8 cellular contexts compared by ENCODE assay signal in the genomic region with DNA sequence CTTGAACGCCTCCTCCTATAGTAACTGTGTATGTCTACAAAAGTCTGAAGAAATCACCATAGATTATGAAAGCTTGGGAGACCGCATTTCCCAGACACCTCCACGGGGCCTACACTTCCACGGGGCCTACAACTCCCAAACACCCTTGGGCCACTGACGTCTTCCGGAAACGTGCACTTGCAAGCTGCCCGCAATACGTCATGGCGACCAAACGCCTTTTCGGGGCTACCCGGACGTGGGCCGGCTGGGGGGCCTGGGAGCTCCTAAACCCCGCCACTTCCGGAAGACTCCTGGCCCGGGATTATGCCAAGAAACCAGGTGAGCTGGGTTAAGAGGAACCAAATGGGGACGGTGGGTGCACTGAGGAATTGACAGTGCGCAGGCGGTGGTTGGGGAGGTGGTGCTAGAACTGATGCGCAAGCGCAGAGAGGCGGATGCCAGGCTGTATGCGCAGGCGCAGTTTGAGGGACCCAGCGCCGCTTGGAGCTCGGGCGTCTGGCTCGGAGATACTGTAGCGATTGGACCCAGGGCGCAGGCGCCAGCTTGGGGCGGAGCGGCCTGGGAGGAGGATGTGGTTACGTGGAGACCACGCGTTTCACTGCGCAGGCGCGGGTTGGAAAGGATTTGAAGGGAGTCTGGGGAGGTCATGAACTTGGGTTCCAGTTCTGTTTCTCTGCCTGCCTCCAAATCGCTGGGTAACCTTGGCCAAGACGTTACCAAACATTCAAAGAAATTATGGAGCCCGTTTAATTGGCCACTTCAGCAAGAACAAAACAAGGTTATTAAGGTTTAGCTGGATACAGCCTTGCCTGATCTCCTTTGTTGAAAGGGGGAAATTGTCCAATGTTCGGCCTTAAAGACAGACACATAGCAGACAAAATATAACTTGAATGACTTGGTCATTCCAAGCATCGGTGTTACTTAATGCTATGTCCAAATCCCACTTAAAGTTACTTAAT. TPM values are rescaled to one million over a fixed set of nuclear protein-coding genes. Genes with fewer than 3 reads are reported as not detected.
DNase-seq lines count a peak whose midpoint lies in the region; ATAC-seq and TF ChIP-seq lines count a peak whose summit lies in the region.

Gene MRPL54 (plus strand): TSS at position 182 of the 959 bp plus-strand sequence. CDS start 19 bp downstream, at position 201.

- peak within 1 kb of the TSS; percentile 99 for H3K27ac ChIP-seq in PC-3 (ENCODE audit: low read length)
- H3K27ac ChIP-seq in epithelial cell of prostate = peak within 1 kb of the TSS; percentile 96

- no peaks in the 10 kb centered on the region for H4K20me1 ChIP-seq in PC-3 (ENCODE audit: low read length)

- CTCF ChIA-PET in PC-3 (lab: Charles Lee) = interaction anchor here (0.7 to 1.2 kb wide), 3 partner anchors 59 to 206 kb away, joined by 3 read pairs; no protein-coding TSS in a partner anchor

- peak; percentile 64 for ATAC-seq in GM21576 (IDR thresholded peaks at IDR 0.05; ENCODE audit: unreplicated experiment)
- ATAC-seq in PC-3 = peak; percentile 92

- no peak for TF ChIP-seq CTCF in PC-3 (conservative IDR thresholded peaks at IDR 0.05; ENCODE audit: low read depth, low read length)

- no peak for TF ChIP-seq EP300 in Ishikawa (IDR thresholded peaks at IDR 0.05; ENCODE audit: borderline replicate concordance)

- H3F3A ChIP-seq in PC-3 (ENCODE audit: low read length, unreplicated experiment) = no peaks in the 10 kb centered on the region

- no peaks in the 10 kb centered on the region for H3K9me2 ChIP-seq in PC-3 (replicated peaks; ENCODE audit: low read length)

- H3K27me3 ChIP-seq in PC-3 (ENCODE audit: low read length) = no peaks in the 10 kb centered on the region

- peak within 1 kb of the TSS; percentile 95 for H2AFZ ChIP-seq in PC-3 (ENCODE audit: low read length)

- DNase-seq in DMS114 treated with DMSO at 0.1 percent for 48 hours (lab: John Stamatoyannopoulos, UW; ENCODE audit: unreplicated experiment) (peak; percentile 90), PC-3 (peak; percentile 97), activated T-cell treated with anti-CD3 and anti-CD28 coated beads for 48 hours (ENCODE audit: low read depth) (peak; percentile 99), epithelial cell of prostate (ENCODE audit: low read depth, low spot score) (peak; percentile 95), mucosa of gallbladder (ENCODE audit: low spot score) (peak; percentile 100)
- peak; percentile 99 for DNase-seq in stimulated activated CD8-positive, alpha-beta memory T cell treated with anti-CD3 and anti-CD28 coated beads, Interleukin-4, amount 100 ng/mL, for 4 hours (ENCODE audit: low read depth in 2 of 2, low spot score in 1 of 2)

- BruUV-seq in PC-3 (replicated peaks; lab: Mats Ljungman, UMichigan) = TSS peak; percentile 98

- peak within 1 kb of the TSS; percentile 94 for H3K4me2 ChIP-seq in PC-3 (ENCODE audit: low read length)

- H3K4me1 ChIP-seq in PC-3 (ENCODE audit: insufficient read depth, low read length) = peaks cover 5% of the 10 kb centered on the region; the same call in 1 of the 2 replicates

- peaks cover 28% of the 10 kb centered on the region for H3K79me2 ChIP-seq in PC-3 (ENCODE audit: low read length)

- intact Hi-C loops in PC-3 (cut with micrococcal nuclease) = loop anchor here (5.0 kb wide), 1 partner anchor 225 kb away; the partner anchor contains the start of gene EEF2

- no peaks in the 10 kb centered on the region for H3K9me3 ChIP-seq in PC-3 (ENCODE audit: low read length)

- TF ChIP-seq RAD21 in Ishikawa (IDR thresholded peaks at IDR 0.05; ENCODE audit: low read depth) = no peak

- H3K4me3 ChIP-seq in PC-3 (ENCODE audit: low read length) = peak within 1 kb of the TSS; percentile 90

- no peaks in the 10 kb centered on the region for H3K36me3 ChIP-seq in PC-3 (ENCODE audit: low read depth, low read length)

- POLR2A ChIA-PET in PC-3 (lab: Charles Lee; ENCODE audit: unreplicated experiment) = interaction anchor here (0.5 to 0.9 kb wide), 5 partner anchors 54 to 1306 kb away, joined by 3 to 7 read pairs (median 4); partner anchors contain the start of genes DAPK3 and LMNB2

- peak within 1 kb of the TSS; percentile 99 for H3K9ac ChIP-seq in PC-3 (ENCODE audit: low read length)

TF ChIP-seq in Ishikawa, 13 proteins besides CTCF, POLR2A, EP300 and RAD21:
- no peak for TF ChIP-seq TEAD4 (IDR thresholded peaks at IDR 0.05)
- 0 out of 2 replicates have a peak, but pooled peaks have one; percentile 15 for TF ChIP-seq TCF12 (IDR thresholded peaks at IDR 0.05; ENCODE audit: low read depth)
- peak; percentile 33; the same call in 1 of the 2 replicates for TF ChIP-seq NFIC (IDR thresholded peaks at IDR 0.05)
- peak; percentile 85 for TF ChIP-seq TAF1 (IDR thresholded peaks at IDR 0.05; ENCODE audit: low read depth)
- TF ChIP-seq ZBTB7A (IDR thresholded peaks at IDR 0.05; ENCODE audit: low read depth) = no peak
- peak; percentile 53 for TF ChIP-seq CEBPB (IDR thresholded peaks at IDR 0.05)
- peak; percentile 90 for TF ChIP-seq YY1 (IDR thresholded peaks at IDR 0.05; ENCODE audit: low read depth)
- TF ChIP-seq REST (IDR thresholded peaks at IDR 0.05; ENCODE audit: low read depth) = no peak
- 0 out of 2 replicates have a peak, but pooled peaks have one; percentile 12 for TF ChIP-seq EGR1 (IDR thresholded peaks at IDR 0.05)
- TF ChIP-seq USF1 (IDR thresholded peaks at IDR 0.05) = peak; percentile 46; the same call in 1 of the 2 replicates
- TF ChIP-seq, protein P1, sequence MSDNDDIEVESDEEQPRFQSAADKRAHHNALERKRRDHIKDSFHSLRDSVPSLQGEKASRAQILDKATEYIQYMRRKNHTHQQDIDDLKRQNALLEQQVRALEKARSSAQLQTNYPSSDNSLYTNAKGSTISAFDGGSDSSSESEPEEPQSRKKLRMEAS (IDR thresholded peaks at IDR 0.05) = peak; percentile 67
- TF ChIP-seq FOXM1 (IDR thresholded peaks at IDR 0.05; ENCODE audit: borderline replicate concordance, low read depth) = no peak
- TF ChIP-seq CREB1 (IDR thresholded peaks at IDR 0.05; ENCODE audit: low read depth) = peak; percentile 90

RNA-seq across cellular contexts. Expression of gene MRPL54, which starts in this region (rescaled TPM):
- total RNA-seq in PC-3 (2014; rRNA removed) (73.9 and 80.8 TPM in 2 replicates), mucosa of gallbladder (57.5 TPM)

Comparison
In these comparisons a context has a peak if more than half of its experiments do, and no peak if none do; other contexts are left out.
1. Peak in every context shown above with its lines: DNase-seq, ATAC-seq, H3K4me3 ChIP-seq and H3K27ac ChIP-seq.